Comparison of ENCODE assay signal across 28 cellular contexts in the genomic region with DNA sequence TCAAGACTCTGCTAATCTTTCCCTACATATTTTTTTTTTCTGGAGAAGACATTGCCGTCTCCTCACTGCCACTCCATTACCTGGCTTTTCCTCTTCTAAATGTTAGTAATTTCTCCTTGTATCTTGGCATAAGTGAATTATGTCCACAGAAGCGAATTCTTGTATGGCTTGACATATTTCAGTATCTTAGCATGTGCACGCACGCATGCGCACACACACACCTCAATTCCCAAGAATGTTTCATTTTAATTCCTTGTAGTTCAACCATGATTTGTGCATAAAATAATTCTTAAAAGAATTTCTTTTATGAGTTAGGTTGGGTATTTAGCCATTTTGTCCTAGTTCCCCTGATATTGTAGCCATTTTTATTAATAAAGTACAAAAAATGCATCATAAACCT.
"Had no signal": no experiment of that assay in that cellular context is flagged by ENCODE, and none has a peak within 500 bp of the region (broad histone marks: within the 10 kb centered on the region; RNA-seq: fewer than 3 reads in every experiment).

No MANE protein-coding gene starts in this region.

- ATAC-seq: effector memory CD8-positive, alpha-beta T cell; esophagus mucosa; foreskin keratinocyte; gastrocnemius medialis; gastroesophageal sphincter; heart left ventricle; heart right ventricle had no signal

- H3K36me3 ChIP-seq: colonic mucosa, esophagus muscularis mucosa, esophagus squamous epithelium, gastrocnemius medialis, gastroesophageal sphincter, heart left ventricle, heart right ventricle had no signal

- H3K9me3 ChIP-seq: colonic mucosa, esophagus muscularis mucosa, esophagus squamous epithelium, gastrocnemius medialis, gastroesophageal sphincter, heart left ventricle, heart right ventricle had no signal

- FAIRE-seq: colon, endometrium, endothelial cell of umbilical vein, frontal cortex had no signal

- H3K4me1 ChIP-seq: colonic mucosa, esophagus muscularis mucosa, esophagus squamous epithelium, foreskin keratinocyte, gastrocnemius medialis, gastroesophageal sphincter, heart left ventricle, heart right ventricle had no signal

- H3K4me3 ChIP-seq: colonic mucosa, coronary artery, dorsolateral prefrontal cortex, esophagus muscularis mucosa, esophagus squamous epithelium, gastrocnemius medialis, gastroesophageal sphincter, heart left ventricle, heart right ventricle had no signal

- H3K27ac ChIP-seq: colonic mucosa, coronary artery, epithelial cell of prostate, esophagus muscularis mucosa, esophagus squamous epithelium, foreskin keratinocyte, gastrocnemius medialis, gastroesophageal sphincter, heart left ventricle, heart right ventricle had no signal

- DNase-seq: colonic mucosa; cortex of kidney; dermis blood vessel endothelial cell; dorsolateral prefrontal cortex; effector CD4-positive, alpha-beta T cell; effector CD8-positive, alpha-beta T cell; effector memory CD4-positive, alpha-beta T cell; effector memory CD8-positive, alpha-beta T cell; endodermal cell; erythroblast; esophagus squamous epithelium; foreskin fibroblast; foreskin keratinocyte; foreskin melanocyte; gastrocnemius medialis; glutamatergic neuron; head of caudate nucleus; heart left ventricle; heart right ventricle had no signal

- H3K27me3 ChIP-seq: colonic mucosa, dorsolateral prefrontal cortex, esophagus muscularis mucosa, esophagus squamous epithelium, foreskin keratinocyte, gastrocnemius medialis, gastroesophageal sphincter, heart left ventricle, heart right ventricle had no signal
